8 cellular contexts compared by ENCODE assay signal in the genomic region with DNA sequence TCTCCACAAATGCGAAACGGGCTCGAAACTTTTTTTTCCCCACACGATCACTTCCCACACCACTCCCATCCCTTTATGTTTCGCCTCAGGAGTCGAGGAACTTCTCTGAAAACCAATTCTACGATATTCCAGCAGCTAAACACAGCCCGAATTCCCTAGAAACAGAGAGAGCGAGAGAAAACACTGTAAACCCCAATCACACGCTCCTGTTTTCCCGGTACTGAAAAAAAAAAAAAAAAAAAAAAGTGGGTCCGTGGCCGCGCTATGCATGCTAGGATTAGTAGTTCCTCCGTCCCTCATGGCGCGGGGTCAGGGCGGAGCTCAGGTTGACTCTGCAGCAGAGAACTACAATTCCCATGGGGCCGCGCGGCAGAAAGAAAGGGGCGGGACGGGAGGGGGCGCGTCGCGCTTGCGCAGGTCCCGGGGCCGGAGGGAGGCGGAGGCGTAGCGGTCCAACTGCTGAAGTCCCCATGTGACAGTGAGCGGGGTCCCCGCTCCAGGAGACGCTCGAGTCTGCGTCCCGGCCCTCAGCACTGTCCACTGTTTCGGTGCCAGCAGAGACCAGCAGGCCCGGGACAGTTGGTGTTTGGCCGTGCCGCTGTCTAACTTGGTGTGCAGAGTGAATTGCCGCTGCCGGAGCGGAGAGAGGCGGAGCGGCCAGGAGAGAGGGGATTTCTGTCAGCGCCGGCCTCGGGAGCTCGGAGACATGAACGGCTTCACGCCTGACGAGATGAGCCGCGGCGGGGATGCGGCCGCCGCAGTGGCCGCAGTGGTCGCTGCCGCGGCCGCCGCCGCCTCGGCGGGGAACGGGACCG.
DNase-seq lines count a peak whose midpoint lies in the region; ATAC-seq, FAIRE-seq and TF ChIP-seq lines count a peak whose summit lies in the region.

A gene with protein sequence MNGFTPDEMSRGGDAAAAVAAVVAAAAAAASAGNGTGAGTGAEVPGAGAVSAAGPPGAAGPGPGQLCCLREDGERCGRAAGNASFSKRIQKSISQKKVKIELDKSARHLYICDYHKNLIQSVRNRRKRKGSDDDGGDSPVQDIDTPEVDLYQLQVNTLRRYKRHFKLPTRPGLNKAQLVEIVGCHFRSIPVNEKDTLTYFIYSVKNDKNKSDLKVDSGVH (plus strand): TSS at position 478 of the 815 bp plus-strand sequence. CDS start 229 bp downstream, at position 707.

- peak; percentile 70 for ATAC-seq in GM19035 (IDR thresholded peaks at IDR 0.05; ENCODE audit: unreplicated experiment)
- ATAC-seq in HG03354 (IDR thresholded peaks at IDR 0.05; ENCODE audit: poor library complexity, severe bottlenecking, unreplicated experiment), result peak; percentile 71
- ATAC-seq in activated CD4-positive, CD25-positive, alpha-beta regulatory T cell treated with anti-CD3 and anti-CD28 coated beads, Interleukin-2, amount 50 U/mL, for 24 hours, result peak; percentile 92 to 93

- peak; percentile 97 for DNase-seq in AG09319 (ENCODE audit: extremely low read depth, low read depth)
- peak; percentile 95 for DNase-seq in NCI-H446 treated with DMSO at 0.1 percent for 48 hours (lab: John Stamatoyannopoulos, UW)
- peak; percentile 98 for DNase-seq in cerebellar cortex (ENCODE audit: low spot score)
- DNase-seq in stimulated activated CD4-positive, alpha-beta T cell treated with anti-CD3 and anti-CD28 coated beads, Interleukin-12 subunit alpha, Interleukin-12 subunit beta, amount 100 ng/mL, for 4 hours, result peak; percentile 97

- TF ChIP-seq CTCF in AG09319 (IDR thresholded peaks at IDR 0.05; ENCODE audit: low read depth, low read length), result no peak

- peak; percentile 91 for FAIRE-seq in islet of Langerhans (lab: Jason Lieb, UNC)

Comparison
In these comparisons a context has a peak if more than half of its experiments do, and no peak if none do; other contexts are left out.
1. Peak in every context shown above with its lines: DNase-seq and ATAC-seq.